ENCODE assay signal across 1 cellular context in the genomic region with DNA sequence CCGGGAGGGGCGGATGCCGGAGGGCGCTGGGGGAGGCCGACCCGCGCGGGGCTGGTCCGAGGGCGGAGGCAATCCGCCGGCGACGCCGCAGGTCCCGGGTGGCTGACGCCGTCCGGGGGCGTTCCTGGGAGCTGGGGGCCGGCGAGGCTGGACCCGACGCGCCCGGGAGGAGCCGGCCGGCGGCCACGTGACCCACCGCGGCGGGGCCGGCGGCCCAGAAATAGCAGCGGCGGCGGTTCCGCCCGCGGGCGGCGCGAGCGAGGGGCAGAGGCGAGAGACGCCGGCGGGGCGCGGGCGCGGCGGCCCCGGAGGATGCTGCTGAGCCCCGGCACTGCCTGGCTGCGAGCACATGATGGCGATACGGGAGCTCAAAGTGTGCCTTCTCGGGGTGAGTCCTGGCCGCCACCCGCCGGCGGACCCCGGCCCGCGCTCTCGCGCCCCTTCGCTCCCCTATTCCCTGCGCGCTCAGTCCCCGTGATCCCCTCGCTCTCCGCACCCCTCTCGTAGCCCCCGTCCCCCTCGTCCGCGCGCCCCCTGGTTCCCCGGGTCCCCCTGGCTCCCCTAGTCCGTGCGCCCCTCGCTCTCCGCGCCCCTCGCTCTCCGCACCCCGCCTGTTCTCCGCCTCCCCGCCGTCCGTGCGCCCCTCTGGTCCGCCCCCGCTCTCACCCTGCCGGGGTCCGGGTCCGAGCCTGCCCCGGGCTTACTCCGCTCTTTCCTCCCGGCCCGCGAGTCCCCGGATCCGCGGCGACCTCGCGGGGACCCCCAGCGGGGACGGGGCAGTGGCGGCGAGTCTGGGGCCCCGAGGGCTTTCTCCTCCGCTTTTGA.
TF ChIP-seq lines count a peak whose summit lies in the region.

TSS of gene RAB31 (plus strand) at position 245 of the 825 bp plus-strand sequence. CDS start at position 350, 105 bp downstream.

TF ChIP-seq in K562, 482 proteins besides CTCF, POLR2A, EP300 and RAD21 (continued from another document and continues in another):
- TF ChIP-seq NR3C1 (CRISPR knock-in tag; IDR thresholded peaks at IDR 0.05) (no peak), ZNF197 (CRISPR knock-in tag; IDR thresholded peaks at IDR 0.05; ENCODE audit: low read depth) (no peak), XRCC3 (IDR thresholded peaks at IDR 0.05) (no peak), POLR2G (IDR thresholded peaks at IDR 0.05; ENCODE audit: low read depth, low read length) (peak; percentile 85), SRSF3 (IDR thresholded peaks at IDR 0.05; ENCODE audit: insufficient read depth, low read length) (no peak), C11orf30 (IDR thresholded peaks at IDR 0.05; ENCODE audit: low read depth) (no peak), RFX1 (IDR thresholded peaks at IDR 0.05) (no peak), SAFB2 (IDR thresholded peaks at IDR 0.05; ENCODE audit: borderline replicate concordance, low read depth, low read length, severe bottlenecking) (no peak), SMARCA4 (IDR thresholded peaks at IDR 0.05) (no peak), SOX6 (IDR thresholded peaks at IDR 0.05) (no peak), DACH1 (IDR thresholded peaks at IDR 0.05; ENCODE audit: partially characterized antibody) (no peak), MED1 (CRISPR knock-in tag; IDR thresholded peaks at IDR 0.05; ENCODE audit: borderline replicate concordance) (no peak; the same call in 1 of the 2 replicates), PHTF2 (CRISPR knock-in tag; IDR thresholded peaks at IDR 0.05) (no peak), CHD4 (IDR thresholded peaks at IDR 0.05; ENCODE audit: insufficient read depth, insufficient replicate concordance, low read depth, low read length, poor library complexity, severe bottlenecking) (no peak), MYBL2 (IDR thresholded peaks at IDR 0.05; ENCODE audit: low read depth) (no peak), MYBL2 (CRISPR knock-in tag; IDR thresholded peaks at IDR 0.05; ENCODE audit: borderline replicate concordance) (no peak), ZBED1 (IDR thresholded peaks at IDR 0.05) (no peak), ZFP30 (CRISPR knock-in tag; IDR thresholded peaks at IDR 0.05; ENCODE audit: borderline replicate concordance) (no peak), PHB2 (IDR thresholded peaks at IDR 0.05; ENCODE audit: low read depth) (no peak), CAMTA2 (CRISPR knock-in tag; conservative IDR thresholded peaks at IDR 0.05) (no peak), HDGF (IDR thresholded peaks at IDR 0.05) (no peak), ZNF76 (CRISPR knock-in tag; IDR thresholded peaks at IDR 0.05; ENCODE audit: borderline replicate concordance) (no peak), GTF2A2 (tag; IDR thresholded peaks at IDR 0.05) (no peak), KHSRP (IDR thresholded peaks at IDR 0.05) (no peak), NKRF (IDR thresholded peaks at IDR 0.05; ENCODE audit: borderline replicate concordance) (no peak), RBM39 (optimal IDR thresholded peaks at IDR 0.05; ENCODE audit: low read depth, low read length) (no peak), KLF1 (tag; IDR thresholded peaks at IDR 0.05) (no peak), TCF7L2 (IDR thresholded peaks at IDR 0.05; ENCODE audit: low read depth, low read length) (no peak), ELF2 (CRISPR knock-in tag; IDR thresholded peaks at IDR 0.05) (no peak), NR2C2 (CRISPR knock-in tag; IDR thresholded peaks at IDR 0.05) (0 out of 2 replicates have a peak, but pooled peaks have one; percentile 39), NR2C2 (tag; IDR thresholded peaks at IDR 0.05) (no peak), BRD4 (IDR thresholded peaks at IDR 0.05) (no peak), CHCHD3 (CRISPR knock-in tag; IDR thresholded peaks at IDR 0.05) (no peak), CEBPG (CRISPR knock-in tag; IDR thresholded peaks at IDR 0.05) (no peak), CEBPG (tag; conservative IDR thresholded peaks at IDR 0.05 in 1 of 2, IDR thresholded peaks at IDR 0.05 in 1 of 2) (no peak), NR2C1 (IDR thresholded peaks at IDR 0.05) (no peak), NR2C1 (tag; IDR thresholded peaks at IDR 0.05) (no peak), POLR2AphosphoS2 (IDR thresholded peaks at IDR 0.05; ENCODE audit: low read length) (no peak), SAP30 (IDR thresholded peaks at IDR 0.05; ENCODE audit: borderline replicate concordance, insufficient read depth, low read depth, low read length, poor library complexity, severe bottlenecking) (peak; percentile 37), KDM2B (CRISPR knock-in tag; IDR thresholded peaks at IDR 0.05) (peak; percentile 16; the same call in 1 of the 2 replicates), TOE1 (IDR thresholded peaks at IDR 0.05; ENCODE audit: borderline replicate concordance) (0 out of 2 replicates have a peak, but pooled peaks have one; percentile 44), TOE1 (CRISPR knock-in tag; IDR thresholded peaks at IDR 0.05; ENCODE audit: borderline replicate concordance, low read depth) (no peak), HDAC6 (IDR thresholded peaks at IDR 0.05; ENCODE audit: low read depth, low read length) (no peak), MYC (IDR thresholded peaks at IDR 0.05; ENCODE audit: low read depth, low read length) (peak; percentile 61), MYC (CRISPR knock-in tag; IDR thresholded peaks at IDR 0.05; ENCODE audit: borderline replicate concordance, low read depth) (no peak), SMAD4 (CRISPR knock-in tag; conservative IDR thresholded peaks at IDR 0.05) (peak; percentile 96), HNRNPUL1 (IDR thresholded peaks at IDR 0.05; ENCODE audit: low read length) (no peak), ZNF140 (CRISPR knock-in tag; IDR thresholded peaks at IDR 0.05) (no peak), ZNF717 (CRISPR knock-in tag; IDR thresholded peaks at IDR 0.05) (no peak), BRF2 (IDR thresholded peaks at IDR 0.05; ENCODE audit: borderline replicate concordance, insufficient read depth, insufficient read length) (no peak)
- TF ChIP-seq, protein P1, sequence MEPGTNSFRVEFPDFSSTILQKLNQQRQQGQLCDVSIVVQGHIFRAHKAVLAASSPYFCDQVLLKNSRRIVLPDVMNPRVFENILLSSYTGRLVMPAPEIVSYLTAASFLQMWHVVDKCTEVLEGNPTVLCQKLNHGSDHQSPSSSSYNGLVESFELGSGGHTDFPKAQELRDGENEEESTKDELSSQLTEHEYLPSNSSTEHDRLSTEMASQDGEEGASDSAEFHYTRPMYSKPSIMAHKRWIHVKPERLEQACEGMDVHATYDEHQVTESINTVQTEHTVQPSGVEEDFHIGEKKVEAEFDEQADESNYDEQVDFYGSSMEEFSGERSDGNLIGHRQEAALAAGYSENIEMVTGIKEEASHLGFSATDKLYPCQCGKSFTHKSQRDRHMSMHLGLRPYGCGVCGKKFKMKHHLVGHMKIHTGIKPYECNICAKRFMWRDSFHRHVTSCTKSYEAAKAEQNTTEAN (CRISPR knock-in tag; IDR thresholded peaks at IDR 0.05), result no peak
- TF ChIP-seq, protein P2, sequence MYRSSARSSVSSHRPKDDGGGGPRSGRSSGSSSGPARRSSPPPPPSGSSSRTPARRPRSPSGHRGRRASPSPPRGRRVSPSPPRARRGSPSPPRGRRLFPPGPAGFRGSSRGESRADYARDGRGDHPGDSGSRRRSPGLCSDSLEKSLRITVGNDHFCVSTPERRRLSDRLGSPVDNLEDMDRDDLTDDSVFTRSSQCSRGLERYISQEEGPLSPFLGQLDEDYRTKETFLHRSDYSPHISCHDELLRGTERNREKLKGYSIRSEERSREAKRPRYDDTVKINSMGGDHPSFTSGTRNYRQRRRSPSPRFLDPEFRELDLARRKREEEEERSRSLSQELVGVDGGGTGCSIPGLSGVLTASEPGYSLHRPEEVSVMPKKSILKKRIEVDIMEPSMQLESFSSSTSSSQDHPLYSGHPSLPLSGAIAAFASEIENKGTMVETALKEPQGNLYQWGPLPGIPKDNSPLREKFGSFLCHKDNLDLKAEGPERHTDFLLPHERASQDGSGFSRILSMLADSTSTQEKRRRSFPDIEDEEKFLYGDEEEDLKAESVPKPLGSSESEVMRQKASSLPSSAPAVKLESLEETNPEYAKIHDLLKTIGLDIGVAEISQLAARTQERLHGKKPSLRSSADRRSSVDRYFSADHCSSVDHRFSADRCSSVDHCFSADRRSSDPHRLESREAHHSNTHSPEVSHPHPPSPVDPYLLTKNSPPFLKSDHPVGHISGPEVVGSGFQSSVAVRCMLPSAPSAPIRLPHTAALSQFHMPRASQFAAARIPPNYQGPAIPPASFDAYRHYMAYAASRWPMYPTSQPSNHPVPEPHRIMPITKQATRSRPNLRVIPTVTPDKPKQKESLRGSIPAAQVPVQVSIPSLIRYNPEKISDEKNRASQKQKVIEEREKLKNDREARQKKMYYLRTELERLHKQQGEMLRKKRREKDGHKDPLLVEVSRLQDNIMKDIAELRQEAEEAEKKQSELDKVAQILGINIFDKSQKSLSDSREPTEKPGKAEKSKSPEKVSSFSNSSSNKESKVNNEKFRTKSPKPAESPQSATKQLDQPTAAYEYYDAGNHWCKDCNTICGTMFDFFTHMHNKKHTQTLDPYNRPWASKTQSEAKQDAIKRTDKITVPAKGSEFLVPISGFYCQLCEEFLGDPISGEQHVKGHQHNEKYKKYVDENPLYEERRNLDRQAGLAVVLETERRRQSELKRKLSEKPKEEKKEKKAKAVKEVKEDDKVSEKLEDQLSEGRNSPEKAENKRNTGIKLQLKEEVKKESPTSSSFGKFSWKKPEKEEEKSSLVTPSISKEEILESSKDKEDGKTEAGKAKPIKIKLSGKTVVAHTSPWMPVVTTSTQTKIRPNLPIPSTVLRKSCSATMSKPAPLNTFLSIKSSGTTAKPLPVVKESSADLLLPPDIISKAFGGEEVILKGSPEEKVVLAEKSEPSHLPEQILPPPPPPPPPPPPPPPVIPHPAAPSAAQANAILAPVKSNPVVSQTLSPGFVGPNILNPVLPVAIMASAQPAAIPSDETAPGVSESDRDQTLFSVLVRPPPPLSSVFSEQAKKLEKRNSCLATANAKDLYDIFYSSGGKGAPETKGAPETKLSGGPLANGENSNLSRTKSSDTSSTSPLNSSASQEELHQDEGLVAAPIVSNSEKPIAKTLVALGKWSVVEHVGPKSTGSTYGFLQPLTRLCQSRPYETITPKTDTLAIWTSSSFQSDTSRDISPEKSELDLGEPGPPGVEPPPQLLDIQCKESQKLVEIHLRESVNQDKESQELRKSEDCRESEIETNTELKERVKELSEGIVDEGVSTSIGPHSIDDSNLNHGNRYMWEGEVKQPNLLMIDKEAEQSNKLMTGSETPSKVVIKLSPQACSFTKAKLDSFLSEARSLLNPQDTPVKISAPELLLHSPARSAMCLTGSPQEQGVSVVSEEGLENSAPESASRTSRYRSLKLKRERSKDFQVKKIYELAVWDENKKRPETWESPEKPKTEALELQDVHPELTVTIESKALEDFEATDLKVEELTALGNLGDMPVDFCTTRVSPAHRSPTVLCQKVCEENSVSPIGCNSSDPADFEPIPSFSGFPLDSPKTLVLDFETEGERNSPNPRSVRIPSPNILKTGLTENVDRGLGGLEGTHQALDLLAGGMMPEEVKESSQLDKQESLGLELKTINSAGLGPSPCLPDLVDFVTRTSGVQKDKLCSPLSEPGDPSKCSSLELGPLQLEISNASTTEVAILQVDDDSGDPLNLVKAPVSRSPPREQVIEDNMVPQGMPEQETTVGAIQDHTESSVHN (IDR thresholded peaks at IDR 0.05; ENCODE audit: borderline replicate concordance in 1 of 2, low read depth in 1 of 2), result no peak
- TF ChIP-seq, protein P3, sequence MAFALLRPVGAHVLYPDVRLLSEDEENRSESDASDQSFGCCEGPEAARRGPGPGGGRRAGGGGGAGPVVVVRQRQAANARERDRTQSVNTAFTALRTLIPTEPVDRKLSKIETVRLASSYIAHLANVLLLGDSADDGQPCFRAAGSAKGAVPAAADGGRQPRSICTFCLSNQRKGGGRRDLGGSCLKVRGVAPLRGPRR (CRISPR knock-in tag; IDR thresholded peaks at IDR 0.05), result no peak
- TF ChIP-seq, protein P4, sequence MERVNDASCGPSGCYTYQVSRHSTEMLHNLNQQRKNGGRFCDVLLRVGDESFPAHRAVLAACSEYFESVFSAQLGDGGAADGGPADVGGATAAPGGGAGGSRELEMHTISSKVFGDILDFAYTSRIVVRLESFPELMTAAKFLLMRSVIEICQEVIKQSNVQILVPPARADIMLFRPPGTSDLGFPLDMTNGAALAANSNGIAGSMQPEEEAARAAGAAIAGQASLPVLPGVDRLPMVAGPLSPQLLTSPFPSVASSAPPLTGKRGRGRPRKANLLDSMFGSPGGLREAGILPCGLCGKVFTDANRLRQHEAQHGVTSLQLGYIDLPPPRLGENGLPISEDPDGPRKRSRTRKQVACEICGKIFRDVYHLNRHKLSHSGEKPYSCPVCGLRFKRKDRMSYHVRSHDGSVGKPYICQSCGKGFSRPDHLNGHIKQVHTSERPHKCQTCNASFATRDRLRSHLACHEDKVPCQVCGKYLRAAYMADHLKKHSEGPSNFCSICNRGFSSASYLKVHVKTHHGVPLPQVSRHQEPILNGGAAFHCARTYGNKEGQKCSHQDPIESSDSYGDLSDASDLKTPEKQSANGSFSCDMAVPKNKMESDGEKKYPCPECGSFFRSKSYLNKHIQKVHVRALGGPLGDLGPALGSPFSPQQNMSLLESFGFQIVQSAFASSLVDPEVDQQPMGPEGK (CRISPR knock-in tag; IDR thresholded peaks at IDR 0.05; ENCODE audit: borderline replicate concordance), result no peak
- TF ChIP-seq, protein P5, sequence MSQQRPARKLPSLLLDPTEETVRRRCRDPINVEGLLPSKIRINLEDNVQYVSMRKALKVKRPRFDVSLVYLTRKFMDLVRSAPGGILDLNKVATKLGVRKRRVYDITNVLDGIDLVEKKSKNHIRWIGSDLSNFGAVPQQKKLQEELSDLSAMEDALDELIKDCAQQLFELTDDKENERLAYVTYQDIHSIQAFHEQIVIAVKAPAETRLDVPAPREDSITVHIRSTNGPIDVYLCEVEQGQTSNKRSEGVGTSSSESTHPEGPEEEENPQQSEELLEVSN (IDR thresholded peaks at IDR 0.05; ENCODE audit: borderline replicate concordance in 1 of 2, extremely low read depth in 1 of 2, insufficient read depth in 1 of 2, insufficient read length in 1 of 2, low read depth in 1 of 2, low read length in 1 of 2, poor library complexity in 1 of 2, severe bottlenecking in 1 of 2), result peak; percentile 38 to 90
